17 cellular contexts compared by ENCODE assay signal in the genomic region with DNA sequence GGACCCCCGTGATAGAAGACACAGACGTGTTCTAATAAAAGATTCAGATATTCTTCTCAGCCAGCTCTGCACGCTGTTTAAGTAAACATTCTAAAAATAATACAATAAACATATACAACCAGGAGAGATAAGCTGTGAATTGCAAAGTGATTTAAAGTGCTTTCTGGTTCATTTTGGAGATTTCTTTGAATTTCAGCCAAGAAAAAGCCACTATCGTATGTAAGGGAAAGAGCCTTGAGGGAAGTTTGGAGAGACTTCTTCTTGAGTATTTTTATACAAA.
A peak's percentile ranks its signal among the peaks of the same experiment; 100 is the strongest.
DNase-seq lines count a peak whose midpoint lies in the region; FAIRE-seq and TF ChIP-seq lines count a peak whose summit lies in the region.
"Had no signal": no experiment of that assay in that cellular context is flagged by ENCODE, and none has a peak within 500 bp of the region (broad histone marks: within the 10 kb centered on the region; RNA-seq: fewer than 3 reads in every experiment).

No MANE protein-coding gene starts in this region.

- H3K4me1 ChIP-seq in A673 (ENCODE audit: insufficient read depth, low read length, poor library complexity, severe bottlenecking) (no peaks in the 10 kb centered on the region), HEK293 (ENCODE audit: control insufficient read depth, insufficient read depth, low read length) (peaks cover 18% of the 10 kb centered on the region), H1 (replicated peaks in 1 of 4; ENCODE audit: control insufficient read depth in 3 of 4, insufficient read depth in 4 of 4, low read length in 3 of 4) (peaks cover 4 to 12% (median 11%) of the 10 kb centered on the region in 4 experiments), mesenchymal stem cell (ENCODE audit: control insufficient read depth, insufficient read depth, low read depth, low read length) (no peaks in the 10 kb centered on the region)

- H2BK12ac ChIP-seq in H1 (ENCODE audit: low read depth, low read length) (0 out of 2 replicates have a peak overlapping the region, but pooled peaks have one; percentile 11), mesenchymal stem cell (ENCODE audit: low read length in 2 of 2) (no peak overlapping the region)

- H3K56ac ChIP-seq in H1 (replicated peaks; ENCODE audit: insufficient read length, low read depth, low read length), result no peak overlapping the region

- TF ChIP-seq CTCF in A673 (conservative IDR thresholded peaks at IDR 0.05; ENCODE audit: low read depth, low read length), result no peak
- TF ChIP-seq CTCF in HEK293 (tag by site-specific recombination; IDR thresholded peaks at IDR 0.05), result no peak
- TF ChIP-seq CTCF in H1 (IDR thresholded peaks at IDR 0.05; ENCODE audit: control extremely low read depth in 1 of 3, insufficient read depth in 1 of 3, low read depth in 1 of 3, low read length in 3 of 3), result no peak

- H2BK120ac ChIP-seq in H1 (replicated peaks; ENCODE audit: low read depth, low read length) (no peak overlapping the region), mesenchymal stem cell (ENCODE audit: low read depth, low read length) (no peak overlapping the region)

- H2BK20ac ChIP-seq in H1 (ENCODE audit: low read length), result no peak overlapping the region

- H2AFZ ChIP-seq in H1 (ENCODE audit: low read length), result no peak overlapping the region
- H2AFZ ChIP-seq in mesenchymal stem cell (ENCODE audit: low read depth, low read length), result no peak overlapping the region

- DNase-seq in A673 (ENCODE audit: low spot score) (peak; percentile 8), H1 (ENCODE audit: low read depth in 1 of 2, low spot score in 2 of 2) (no peak), mesenchymal stem cell (peak; percentile 77), SKM-1 (lab: John Stamatoyannopoulos, UW; ENCODE audit: unreplicated experiment) (no peak), GM19238 (ENCODE audit: insufficient read length, low spot score) (no peak)
- DNase-seq: ACHN; Calu3; CD4-positive, alpha-beta memory T cell; COR-L47; DND-41 had no signal

- no peak overlapping the region for H3K14ac ChIP-seq in H1 (ENCODE audit: insufficient read length)
- H3K14ac ChIP-seq in mesenchymal stem cell (ENCODE audit: low read length in 2 of 2), result no peak overlapping the region

- H2BK5ac ChIP-seq in H1 (ENCODE audit: low read depth, low read length) (no peak overlapping the region), mesenchymal stem cell (ENCODE audit: low read depth, low read length, poor library complexity, severe bottlenecking) (no peak overlapping the region)

- H2AK5ac ChIP-seq in H1 (ENCODE audit: low read depth, low read length), result no peak overlapping the region
- no peak overlapping the region for H2AK5ac ChIP-seq in mesenchymal stem cell (ENCODE audit: low read length, severe bottlenecking)

- H3K23ac ChIP-seq in H1 (ENCODE audit: insufficient read length) (no peak overlapping the region), mesenchymal stem cell (ENCODE audit: low read length in 2 of 2) (no peak overlapping the region)

- H3K9me3 ChIP-seq in A673 (ENCODE audit: low read depth, low read length, poor library complexity, severe bottlenecking) (no peaks in the 10 kb centered on the region), HEK293 (ENCODE audit: control insufficient read depth, insufficient read depth, low read depth, low read length) (no peaks in the 10 kb centered on the region), H1 (ENCODE audit: insufficient read depth in 2 of 2, low read depth in 1 of 2, low read length in 1 of 2) (no peaks in the 10 kb centered on the region), mesenchymal stem cell (ENCODE audit: control insufficient read depth, low read length) (no peaks in the 10 kb centered on the region)
- H3K9me3 ChIP-seq: HAP-1 had no signal

- H2BK15ac ChIP-seq in H1 (ENCODE audit: low read length) (no peak overlapping the region), mesenchymal stem cell (ENCODE audit: low read depth, poor library complexity, severe bottlenecking) (no peak overlapping the region)

- H4K8ac ChIP-seq in H1 (ENCODE audit: extremely low read depth, insufficient read depth, low read length) (no peak overlapping the region), mesenchymal stem cell (ENCODE audit: low read length) (no peak overlapping the region)

- H3K27ac ChIP-seq in A673 (ENCODE audit: low read depth, low read length, poor library complexity, severe bottlenecking) (no peak overlapping the region), HEK293 (ENCODE audit: extremely low read depth, low read depth, low read length) (peak overlapping the region; percentile 70), H1 (ENCODE audit: low read depth, low read length) (no peak overlapping the region), mesenchymal stem cell (ENCODE audit: low read length, poor library complexity, severe bottlenecking) (no peak overlapping the region)

- H3K36me3 ChIP-seq in A673 (ENCODE audit: insufficient read depth, low read length, poor library complexity, severe bottlenecking), result no peaks in the 10 kb centered on the region
- no peaks in the 10 kb centered on the region for H3K36me3 ChIP-seq in HEK293 (ENCODE audit: control insufficient read depth in 2 of 2, insufficient read depth in 1 of 2, low read length in 2 of 2)
- no peaks in the 10 kb centered on the region for H3K36me3 ChIP-seq in H1 (ENCODE audit: control insufficient read depth in 2 of 4, insufficient read depth in 4 of 4, low read length in 3 of 4)
- no peaks in the 10 kb centered on the region for H3K36me3 ChIP-seq in mesenchymal stem cell (ENCODE audit: control insufficient read depth in 1 of 2, insufficient read depth in 2 of 2, low read depth in 1 of 2, low read length in 2 of 2)
- H3K36me3 ChIP-seq: HAP-1 had no signal

- H3K4me3 ChIP-seq in A673 (ENCODE audit: low read depth, low read length, poor library complexity, severe bottlenecking) (no peak overlapping the region), HEK293 (ENCODE audit: low read depth, low read length) (no peak overlapping the region), H1 (ENCODE audit: extremely low read depth in 1 of 4, insufficient read depth in 2 of 4, low read depth in 3 of 4, low read length in 4 of 4) (no peak overlapping the region), mesenchymal stem cell (ENCODE audit: insufficient read depth in 1 of 2, low read depth in 1 of 2, low read length in 2 of 2) (no peak overlapping the region)
- H3K4me3 ChIP-seq: GM12878, GM23338, HAP-1 had no signal

- H3K18ac ChIP-seq in H1 (ENCODE audit: extremely low read depth, low read length) (no peak overlapping the region; the same call in 1 of the 2 replicates), mesenchymal stem cell (ENCODE audit: low read depth in 1 of 2, low read length in 2 of 2) (no peak overlapping the region)

- no peak overlapping the region for H4K91ac ChIP-seq in H1 (replicated peaks; ENCODE audit: insufficient read length, low read length)
- H4K91ac ChIP-seq in mesenchymal stem cell (ENCODE audit: low read length), result no peak overlapping the region

- no peak overlapping the region for H3K4me2 ChIP-seq in H1 (ENCODE audit: insufficient read depth in 1 of 2, low read depth in 2 of 2, low read length in 2 of 2)
- H3K4me2 ChIP-seq in mesenchymal stem cell (ENCODE audit: low read length, poor library complexity, severe bottlenecking), result no peak overlapping the region

- no peak for TF ChIP-seq RAD21 in H1 (IDR thresholded peaks at IDR 0.05 in 1 of 2, conservative IDR thresholded peaks at IDR 0.05 in 1 of 2; ENCODE audit: low read depth in 2 of 2, low read length in 2 of 2)

- H3K79me2 ChIP-seq in H1 (ENCODE audit: control insufficient read depth in 1 of 2, insufficient read depth in 2 of 2, low read length in 2 of 2), result no peaks in the 10 kb centered on the region

- TF ChIP-seq EP300 in H1 (IDR thresholded peaks at IDR 0.05; ENCODE audit: borderline replicate concordance in 1 of 2, low read depth in 2 of 2, low read length in 2 of 2), result no peak

- intact Hi-C loops in A673 (cut with micrococcal nuclease; ENCODE audit: unreplicated experiment), result no loop called here

- H4K20me1 ChIP-seq in H1 (replicated peaks in 1 of 2; ENCODE audit: control insufficient read depth in 1 of 2, insufficient read depth in 2 of 2, low read length in 2 of 2), result no peaks in the 10 kb centered on the region

- H3K27me3 ChIP-seq in A673 (replicated peaks; ENCODE audit: insufficient read depth, low read depth, low read length, poor library complexity) (no peaks in the 10 kb centered on the region), H1 (replicated peaks in 1 of 4; ENCODE audit: control insufficient read depth in 3 of 4, extremely low read depth in 1 of 4, insufficient read depth in 3 of 4, low read length in 3 of 4) (no peaks in the 10 kb centered on the region; a peak in 1 of 7 replicates), mesenchymal stem cell (ENCODE audit: control insufficient read depth in 1 of 2, insufficient read depth in 1 of 2, low read length in 2 of 2) (peaks cover 0 to 2% of the 10 kb centered on the region in 2 experiments)

- POLR2A ChIA-PET in A673 (lab: Charles Lee; ENCODE audit: low non-redundant PET), result no interaction called here
- POLR2A ChIA-PET in HEK293 (lab: Yijun Ruan, JAX), result no interaction called here
- POLR2A ChIA-PET in H1 (lab: Charles Lee; ENCODE audit: partially characterized antibody), result no interaction called here

- CTCF ChIA-PET in A673 (lab: Charles Lee) (no interaction called here), HEK293 (lab: Yijun Ruan, JAX) (interaction anchor here (0.5 kb wide), 1 partner anchor 295 kb away, joined by 3 read pairs; no protein-coding TSS in a partner anchor), H1 (lab: Charles Lee; ENCODE audit: partially characterized antibody) (interaction anchor here (4.6 kb wide), 1 partner anchor 11 kb away, joined by 23 read pairs; no protein-coding TSS in a partner anchor)

- no TSS peak for BruUV-seq in A673 (replicated peaks; lab: Mats Ljungman, UMichigan)

- no peak for TF ChIP-seq POLR2A in H1 (IDR thresholded peaks at IDR 0.05; ENCODE audit: control extremely low read depth in 1 of 2, low read depth in 2 of 2, low read length in 2 of 2)

- no peak for FAIRE-seq in H1 (lab: Jason Lieb, UNC)
- FAIRE-seq: A204.1, G401.6, GM12878, H54 had no signal

- H3K4ac ChIP-seq in H1 (replicated peaks; ENCODE audit: insufficient read length, low read depth, low read length) (no peak overlapping the region), mesenchymal stem cell (ENCODE audit: low read depth in 1 of 2, low read length in 2 of 2) (no peak overlapping the region)

- 74% methylated on average over 4 of the region's 4 CpGs; no CpG with 5 or more reads in 1 of the 2 experiments for WGBS in H1 (ENCODE audit: extremely low coverage in 1 of 2, insufficient coverage in 1 of 2, insufficient read length in 1 of 2, insufficient replicate concordance in 2 of 2, low coverage in 1 of 2, low lambda C conversion rate in 2 of 2, missing lambda C conversion rate in 1 of 2), 2 experiments
- WGBS in mesenchymal stem cell, result 14% methylated on average over 1 of the region's 4 CpGs

- H3K9ac ChIP-seq in H1 (replicated peaks in 1 of 4; ENCODE audit: extremely low read depth in 1 of 4, low read depth in 3 of 4, low read length in 3 of 4) (no peak overlapping the region), mesenchymal stem cell (ENCODE audit: low read length) (no peak overlapping the region)

- H4K5ac ChIP-seq in H1 (ENCODE audit: insufficient read length, low read depth, low read length), result no peak overlapping the region

- H3K23me2 ChIP-seq in H1 (ENCODE audit: low read depth, low read length), result no peaks in the 10 kb centered on the region

- H3K79me1 ChIP-seq in H1 (ENCODE audit: low read depth, low read length) (no peaks in the 10 kb centered on the region), mesenchymal stem cell (replicated peaks; ENCODE audit: low read length, poor library complexity, severe bottlenecking) (no peaks in the 10 kb centered on the region)

Comparison
In these comparisons a context has a peak if more than half of its experiments do, and no peak if none do; other contexts are left out.
1. DNase-seq: peak in A673 (single experiment) and mesenchymal stem cell (single experiment); none in H1 (0 of 2), SKM-1 (single experiment) and GM19238 (single experiment).